In the genomic region with DNA sequence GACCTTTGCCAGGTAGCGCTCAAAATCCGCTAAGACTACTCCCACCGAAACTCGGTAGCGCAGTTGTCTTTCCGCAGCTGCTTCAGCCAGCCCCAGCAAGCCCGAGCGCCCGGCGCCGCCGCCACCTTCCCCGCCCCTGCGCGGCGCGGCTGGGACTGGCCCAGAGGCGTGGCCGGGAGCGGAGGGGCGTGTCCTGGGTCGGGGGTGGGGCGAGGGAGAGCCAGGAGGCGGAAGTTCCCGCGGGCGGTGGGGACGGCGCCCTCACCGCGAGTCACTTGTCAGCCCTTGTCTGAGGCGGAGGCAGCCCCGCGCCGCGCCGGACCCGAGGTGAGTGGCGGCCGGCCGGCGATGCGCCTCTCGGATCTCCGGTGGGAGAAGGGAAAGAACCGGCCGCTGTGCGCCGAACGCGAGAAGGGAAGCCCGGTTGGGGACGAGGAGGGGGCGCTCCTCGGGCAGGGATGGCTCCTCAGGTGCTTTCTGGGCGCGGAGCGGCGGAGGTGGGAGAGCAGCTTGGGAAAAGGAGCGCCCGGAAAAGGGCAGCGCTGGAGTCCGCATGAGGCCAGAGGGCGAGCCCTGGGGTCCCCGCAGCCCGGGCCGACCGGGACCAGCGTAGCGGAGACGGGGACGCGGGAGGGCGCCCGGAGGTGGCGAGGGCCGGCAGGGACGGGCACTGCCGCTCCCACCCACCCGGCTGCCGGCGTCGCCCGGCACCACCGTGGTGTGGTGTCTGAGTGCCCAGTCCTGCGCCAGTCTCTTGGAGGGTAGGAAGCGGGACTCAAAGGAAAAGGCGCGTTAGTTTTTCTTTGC, we compare ENCODE assay signal across 8 cellular contexts. TPM values are rescaled to one million over a fixed set of nuclear protein-coding genes. Genes with fewer than 3 reads are reported as not detected.
DNase-seq lines count a peak whose midpoint lies in the region; ATAC-seq lines count a peak whose summit lies in the region.

Gene PDLIM5 (plus strand): TSS at position 274 of the 807 bp plus-strand sequence. CDS start 3,347 bp downstream, outside the sequence.

- peak within 1 kb of the TSS; percentile 97 for H3K9ac ChIP-seq in rectal smooth muscle tissue (ENCODE audit: low read length)

- no peaks in the 10 kb centered on the region for H3K36me3 ChIP-seq in rectal smooth muscle tissue (ENCODE audit: control insufficient read depth, insufficient read depth, low read length)
- peaks cover 0 to 2% of the 10 kb centered on the region in 2 donors for H3K36me3 ChIP-seq in aorta (ENCODE audit: control insufficient read depth in 1 of 2, insufficient read depth in 2 of 2, low read length in 1 of 2)

- WGBS in right cardiac atrium = under 1% methylated on average over 89 of the region's 89 CpGs
- WGBS in aorta, 2 donors = 0% methylated on average over 85 to 89 of the region's 89 CpGs

- no peaks in the 10 kb centered on the region for H3K4me1 ChIP-seq in right cardiac atrium (ENCODE audit: control insufficient read depth, insufficient read depth, low read length)
- H3K4me1 ChIP-seq in rectal smooth muscle tissue (ENCODE audit: control insufficient read depth, insufficient read depth, low read length) = peaks cover 18% of the 10 kb centered on the region
- H3K4me1 ChIP-seq in aorta (ENCODE audit: control insufficient read depth in 1 of 2, insufficient read depth in 2 of 2, low read length in 2 of 2) = peaks cover 0 to 2% of the 10 kb centered on the region in 2 donors

- no peaks in the 10 kb centered on the region for H3K27me3 ChIP-seq in right cardiac atrium (ENCODE audit: control insufficient read depth, insufficient read depth)
- no peaks in the 10 kb centered on the region for H3K27me3 ChIP-seq in rectal smooth muscle tissue (ENCODE audit: control insufficient read depth, insufficient read depth, low read length)
- H3K27me3 ChIP-seq in aorta (ENCODE audit: control insufficient read depth in 1 of 2, insufficient read depth in 2 of 2, low read length in 1 of 2) = no peaks in the 10 kb centered on the region

- peak; percentile 81 for DNase-seq in NCI-H1436 (lab: John Stamatoyannopoulos, UW)
- peak; percentile 22 to 94 (median 85) for DNase-seq in anterior cingulate cortex (lab: John Stamatoyannopoulos, UW)
- DNase-seq in right cardiac atrium = peak; percentile 91 to 96 (median 96)
- DNase-seq in aorta = peak; percentile 93 to 96

- ATAC-seq in GM18498 (IDR thresholded peaks at IDR 0.05; ENCODE audit: unreplicated experiment) = peak; percentile 92
- ATAC-seq in HG02840 (IDR thresholded peaks at IDR 0.05; ENCODE audit: low FRiP score, unreplicated experiment) = peak; percentile 92
- peak; percentile 97 for ATAC-seq in right cardiac atrium
- peak; percentile 96 for ATAC-seq in aorta (ENCODE audit: low FRiP score)

- H3K9me3 ChIP-seq in right cardiac atrium (ENCODE audit: control insufficient read depth, low read length) (no peaks in the 10 kb centered on the region), aorta (ENCODE audit: control insufficient read depth, low read length) (no peaks in the 10 kb centered on the region)

- H3K4me3 ChIP-seq in right cardiac atrium (ENCODE audit: low read length) (peak within 1 kb of the TSS; percentile 98), rectal smooth muscle tissue (ENCODE audit: low read length) (peak within 1 kb of the TSS; percentile 93), aorta (ENCODE audit: low read length in 2 of 2) (peak within 1 kb of the TSS; percentile 65 to 88)

- intact Hi-C loops in T-helper 2 cell treated with Interferon-gamma antibody and Interleukin-4, amounts not matched to agents 100 ng/mL and 5 ng/mL, for 36 hours (cut with micrococcal nuclease) = loop anchor here (1.0 to 10.0 kb wide), 5 partner anchors 45 to 703 kb away; no protein-coding TSS in a partner anchor
- intact Hi-C loops in right cardiac atrium (cut with DNase I) = loop anchor here (2.0 to 10.0 kb wide), 5 partner anchors 39 to 143 kb away; no protein-coding TSS in a partner anchor
- intact Hi-C loops in aorta (cut with DNase I) = loop anchor here (5.0 kb wide), 2 partner anchors 130 to 140 kb away; no protein-coding TSS in a partner anchor

- H3K27ac ChIP-seq in right cardiac atrium (ENCODE audit: low read length) = peak within 1 kb of the TSS; percentile 98
- H3K27ac ChIP-seq in rectal smooth muscle tissue (ENCODE audit: low read depth, low read length) = peak within 1 kb of the TSS; percentile 92
- peak within 1 kb of the TSS; percentile 86 to 95 for H3K27ac ChIP-seq in aorta (ENCODE audit: low read depth in 1 of 2, low read length in 2 of 2)

RNA-seq across cellular contexts. Expression of gene PDLIM5, which starts in this region (rescaled TPM):
- 25.1 and 27.8 TPM in 2 replicates for total RNA-seq in T-helper 2 cell treated with Interferon-gamma antibody and Interleukin-4, amounts not matched to agents 100 ng/mL and 5 ng/mL, for 36 hours
- total RNA-seq in right cardiac atrium (100 to 1,000 TPM; 511 to 778 (median 584) TPM), aorta (100 to 1,000 TPM; 374 to 762 TPM)
- polyA plus RNA-seq in right cardiac atrium (407 TPM), aorta (10 to 100 TPM; 64.4 to 82.7 TPM)

Comparison
In these comparisons a context has a peak if more than half of its experiments do, and no peak if none do; other contexts are left out.
1. Peak in every context shown above with its lines: DNase-seq, ATAC-seq, H3K4me3 ChIP-seq and H3K27ac ChIP-seq.
2. RNA of gene PDLIM5 (total RNA-seq): 374 to 762 TPM in aorta and 511 to 778 TPM in right cardiac atrium; 25.1 to 27.8 TPM in T-helper 2 cell treated with Interferon-gamma antibody and Interleukin-4, amounts not matched to agents 100 ng/mL and 5 ng/mL, for 36 hours; every median in the first group is over 10 times any median in the second.